ENCODE assay signal across 20 cellular contexts in genomic region chr5:154608531-154609011, GRCh38.
A peak's percentile ranks its signal among the peaks of the same experiment; 100 is the strongest.
DNase-seq lines count a peak whose midpoint lies in the region; ATAC-seq and TF ChIP-seq lines count a peak whose summit lies in the region.
"Had no signal": no experiment of that assay in that cellular context is flagged by ENCODE, and none has a peak within 500 bp of the region (broad histone marks: within the 10 kb centered on the region; RNA-seq: fewer than 3 reads in every experiment).

No MANE protein-coding gene starts in this region.

- H3K4me1 ChIP-seq in H9 (ENCODE audit: insufficient read depth, low read length): peaks cover 12% of the 10 kb centered on the region; the same call in 1 of the 2 replicates
- H3K4me1 ChIP-seq in iPS-20b (ENCODE audit: insufficient read depth, low read length): peaks cover 22% of the 10 kb centered on the region
- peaks cover 10% of the 10 kb centered on the region for H3K4me1 ChIP-seq in osteoblast (ENCODE audit: insufficient read depth, low read length)
- peaks cover 30% of the 10 kb centered on the region for H3K4me1 ChIP-seq in smooth muscle cell (ENCODE audit: low read depth)
- H3K4me1 ChIP-seq: SJCRH30 had no signal

- no peaks in the 10 kb centered on the region for H3K36me3 Mint-ChIP-seq in H9 (ENCODE audit: insufficient read depth in 1 of 3, low read depth in 3 of 3)

- peak overlapping the region in 1 of 2 experiments; percentile 37; a peak in 3 of 5 replicates for H3K4me3 Mint-ChIP-seq in H9
- H3K4me3 Mint-ChIP-seq: B cell; CD4-positive, alpha-beta T cell had no signal

- H2AFZ ChIP-seq in H9 (ENCODE audit: low read length) (no peak overlapping the region), osteoblast (ENCODE audit: low read length) (no peak overlapping the region), smooth muscle cell (ENCODE audit: low read depth) (no peak overlapping the region)
- H2AFZ ChIP-seq: PC-9 had no signal

- H2BK20ac ChIP-seq in H9 (ENCODE audit: low read depth, low read length, poor library complexity, severe bottlenecking): no peak overlapping the region

- H3K27me3 ChIP-seq in H9 (ENCODE audit: insufficient read depth, low read length) (peaks cover 21% of the 10 kb centered on the region), iPS-20b (ENCODE audit: insufficient read depth, low read length) (peaks cover 89% of the 10 kb centered on the region), osteoblast (ENCODE audit: insufficient read depth, low read length) (peaks cover 49% of the 10 kb centered on the region), smooth muscle cell (ENCODE audit: low read depth) (no peaks in the 10 kb centered on the region)

- no peak overlapping the region for H3T11ph ChIP-seq in H9 (ENCODE audit: low read length)

- peaks cover 37 to 46% of the 10 kb centered on the region in 2 experiments for H3K4me1 Mint-ChIP-seq in H9

- H3K79me2 ChIP-seq in H9 (ENCODE audit: insufficient read depth, low read length): no peaks in the 10 kb centered on the region
- H3K79me2 ChIP-seq in osteoblast (ENCODE audit: insufficient read depth, low read length): no peaks in the 10 kb centered on the region
- no peaks in the 10 kb centered on the region for H3K79me2 ChIP-seq in smooth muscle cell (ENCODE audit: low read depth)

- H3K9ac ChIP-seq in H9 (ENCODE audit: extremely low read depth, insufficient read length, low read length) (no peak overlapping the region), iPS-20b (ENCODE audit: low read depth, low read length) (no peak overlapping the region), smooth muscle cell (ENCODE audit: low read depth) (no peak overlapping the region)

- WGBS in H9 (ENCODE audit: extremely low coverage, insufficient read length, low lambda C conversion rate): no CpG with 5 or more reads among the region's 7 CpGs
- 30% methylated on average over 7 of the region's 7 CpGs for WGBS in smooth muscle cell (ENCODE audit: low lambda C conversion rate)

- H3F3A ChIP-seq in smooth muscle cell (ENCODE audit: low read depth): peaks cover 32% of the 10 kb centered on the region

- H3K14ac ChIP-seq in H9 (ENCODE audit: insufficient read depth, low read length): no peak overlapping the region

- H2BK120ac ChIP-seq in H9 (ENCODE audit: low read depth, low read length, poor library complexity, severe bottlenecking): no peak overlapping the region

- H2BK15ac ChIP-seq in H9 (ENCODE audit: low read depth, low read length): no peak overlapping the region

- peaks cover 3% of the 10 kb centered on the region for H4K20me1 ChIP-seq in H9 (ENCODE audit: control insufficient read depth, insufficient read depth, insufficient read length)
- H4K20me1 ChIP-seq in osteoblast (ENCODE audit: insufficient read depth, low read length): no peaks in the 10 kb centered on the region
- H4K20me1 ChIP-seq in smooth muscle cell (ENCODE audit: low read depth): no peaks in the 10 kb centered on the region

- no peak overlapping the region for H4K5ac ChIP-seq in H9 (ENCODE audit: insufficient read length, low read depth, low read length)

- no peak overlapping the region for H2BK5ac ChIP-seq in H9 (ENCODE audit: insufficient read length, low read length)

- ATAC-seq in GM21723 (IDR thresholded peaks at IDR 0.05; ENCODE audit: unreplicated experiment): no peak
- ATAC-seq: HepG2 had no signal

- no peaks in the 10 kb centered on the region for H3K36me3 ChIP-seq in iPS-20b (ENCODE audit: insufficient read depth, low read depth, low read length)
- no peaks in the 10 kb centered on the region for H3K36me3 ChIP-seq in osteoblast (ENCODE audit: insufficient read depth, low read length)
- H3K36me3 ChIP-seq in smooth muscle cell (ENCODE audit: low read depth): no peaks in the 10 kb centered on the region
- H3K36me3 ChIP-seq: SJCRH30 had no signal

- no peak overlapping the region for H2BK12ac ChIP-seq in H9 (ENCODE audit: insufficient read length, low read depth, low read length)

- H2AK5ac ChIP-seq in H9 (ENCODE audit: insufficient read length, low read length): no peak overlapping the region

- H3K27ac ChIP-seq in H9 (ENCODE audit: insufficient read length, low read depth, low read length) (no peak overlapping the region), iPS-20b (ENCODE audit: low read length) (no peak overlapping the region), osteoblast (ENCODE audit: low read depth, low read length) (no peak overlapping the region), smooth muscle cell (ENCODE audit: low read depth) (no peak overlapping the region)
- H3K27ac ChIP-seq: PC-9, SJCRH30 had no signal

- no peak overlapping the region for H3K23ac ChIP-seq in H9 (ENCODE audit: insufficient read length, low read depth, low read length)

- H3K4me3 ChIP-seq in iPS-20b (ENCODE audit: low read length) (peak overlapping the region; percentile 12; the same call in 1 of the 2 replicates), osteoblast (ENCODE audit: insufficient read depth, low read length) (no peak overlapping the region), smooth muscle cell (no peak overlapping the region)
- H3K4me3 ChIP-seq: PC-9, SJCRH30 had no signal

- H3K23me2 ChIP-seq in H9 (ENCODE audit: insufficient read length, low read depth, low read length, poor library complexity, severe bottlenecking): peaks cover 10% of the 10 kb centered on the region

- no peaks in the 10 kb centered on the region for H3K79me1 ChIP-seq in H9 (ENCODE audit: insufficient read depth, low read depth, low read length, poor library complexity, severe bottlenecking)

- H3K18ac ChIP-seq in H9 (ENCODE audit: insufficient read length, low read depth, low read length): no peak overlapping the region

- H4K91ac ChIP-seq in H9 (ENCODE audit: insufficient read length, low read depth, low read length): no peak overlapping the region

- H4K8ac ChIP-seq in H9 (replicated peaks; ENCODE audit: insufficient read length, low read depth, low read length): no peak overlapping the region

- TF ChIP-seq CTCF in H9 (conservative IDR thresholded peaks at IDR 0.05) (no peak), osteoblast (IDR thresholded peaks at IDR 0.05; ENCODE audit: extremely low read depth, low read depth, low read length) (no peak), smooth muscle cell (IDR thresholded peaks at IDR 0.05; ENCODE audit: borderline replicate concordance, insufficient read depth, poor library complexity, severe bottlenecking) (no peak)

- no peaks in the 10 kb centered on the region for H3K9me3 Mint-ChIP-seq in H9
- H3K9me3 Mint-ChIP-seq: CD4-positive, alpha-beta T cell had no signal

- peaks cover 85% of the 10 kb centered on the region for H3K27me3 Mint-ChIP-seq in H9 (ENCODE audit: low read depth)

- peak; percentile 62 for DNase-seq in H9
- DNase-seq in SK-N-DZ (ENCODE audit: low spot score): peak; percentile 63
- DNase-seq in osteoblast (ENCODE audit: insufficient read length, low spot score, missing footprints): peak; percentile 55
- no peak for DNase-seq in NCI-H1105 (lab: John Stamatoyannopoulos, UW)
- DNase-seq in smooth muscle cell (lab: John Stamatoyannopoulos, UW; ENCODE audit: unreplicated experiment): no peak
- DNase-seq: Calu3; CD4-positive, alpha-beta T cell; DMS53; KG1; NCI-H1048; NCI-H1694; NCI-H2107; NCI-H2227 treated with DMSO at 0.1 percent for 48 hours; NCI-H526; PC-9; SJCRH30 had no signal

- H3K56ac ChIP-seq in H9 (ENCODE audit: insufficient read length, low read depth, low read length): no peak overlapping the region

- H3K9me3 ChIP-seq in H9 (ENCODE audit: control insufficient read depth, low read depth, low read length) (no peaks in the 10 kb centered on the region), iPS-20b (ENCODE audit: insufficient read depth, low read depth, low read length) (no peaks in the 10 kb centered on the region), osteoblast (ENCODE audit: low read depth, low read length) (no peaks in the 10 kb centered on the region), smooth muscle cell (replicated peaks; ENCODE audit: low read depth) (no peaks in the 10 kb centered on the region)
- H3K9me3 ChIP-seq: SJCRH30 had no signal

- H3K4ac ChIP-seq in H9 (ENCODE audit: low read depth, low read length): no peak overlapping the region

- H3K4me2 ChIP-seq in H9 (ENCODE audit: insufficient read depth, insufficient read length, low read length): no peak overlapping the region
- H3K4me2 ChIP-seq in osteoblast (ENCODE audit: insufficient read depth, low read length): no peak overlapping the region
- no peak overlapping the region for H3K4me2 ChIP-seq in smooth muscle cell
- H3K4me2 ChIP-seq: PC-9 had no signal

- H3K27ac Mint-ChIP-seq in H9: no peak overlapping the region; a peak in 1 of 7 replicates
- H3K27ac Mint-ChIP-seq: B cell; CD4-positive, alpha-beta T cell had no signal

Comparison
In these comparisons a context has a peak if more than half of its experiments do, and no peak if none do; other contexts are left out.
1. DNase-seq: peak in H9 (single experiment), SK-N-DZ (single experiment) and osteoblast (single experiment); none in NCI-H1105 (single experiment) and smooth muscle cell (single experiment).